Comparison of ENCODE assay signal across 23 cellular contexts in genomic region chr5:32460702-32461101, GRCh38. TPM values are rescaled to one million over a fixed set of nuclear protein-coding genes. Genes with fewer than 3 reads are reported as not detected.
DNase-seq lines count a peak whose midpoint lies in the region; ATAC-seq lines count a peak whose summit lies in the region.
"Had no signal": no experiment of that assay in that cellular context is flagged by ENCODE, and none has a peak within 500 bp of the region (broad histone marks: within the 10 kb centered on the region; RNA-seq: fewer than 3 reads in every experiment).

No MANE protein-coding gene starts in this region.

- intact Hi-C loops in activated T-helper 2 cell treated with anti-CD3 and anti-CD28 coated beads, Interferon-gamma antibody, Interleukin-2, Interleukin-4, amounts not matched to agents 10 μg/mL and 5 μg/mL and 100 μg/mL, durations not matched to agents 14 hours and 24 hours and 36 hours (cut with micrococcal nuclease): no loop called here
- intact Hi-C loops in left cardiac atrium (cut with DNase I): no loop called here

- H3K9me3 Mint-ChIP-seq in activated naive CD8-positive, alpha-beta T cell treated with anti-CD3 and anti-CD28 coated beads, Interleukin-2, amount 50 U/mL, for 24 hours: no peaks in the 10 kb centered on the region
- H3K9me3 Mint-ChIP-seq in activated naive CD8-positive, alpha-beta T cell treated with anti-CD3 and anti-CD28 coated beads for 36 hours: no peaks in the 10 kb centered on the region
- H3K9me3 Mint-ChIP-seq in activated T-helper 2 cell treated with anti-CD3 and anti-CD28 coated beads, Interferon-gamma antibody, Interleukin-2, Interleukin-4, amounts not matched to agents 10 μg/mL and 5 μg/mL and 100 μg/mL, durations not matched to agents 14 hours and 24 hours and 36 hours: no peaks in the 10 kb centered on the region
- H3K9me3 Mint-ChIP-seq: CD4-positive, alpha-beta memory T cell; CD8-positive, alpha-beta memory T cell had no signal

- peak overlapping the region; percentile 3 for H3K27ac Mint-ChIP-seq in activated naive CD8-positive, alpha-beta T cell treated with anti-CD3 and anti-CD28 coated beads, Interleukin-2, amount 50 U/mL, for 24 hours
- H3K27ac Mint-ChIP-seq in activated naive CD8-positive, alpha-beta T cell treated with anti-CD3 and anti-CD28 coated beads for 36 hours: no peak overlapping the region
- H3K27ac Mint-ChIP-seq in activated T-helper 2 cell treated with anti-CD3 and anti-CD28 coated beads, Interferon-gamma antibody, Interleukin-2, Interleukin-4, amounts not matched to agents 10 μg/mL and 5 μg/mL and 100 μg/mL, durations not matched to agents 14 hours and 24 hours and 36 hours: peak overlapping the region; percentile 43
- H3K27ac Mint-ChIP-seq: CD4-positive, alpha-beta memory T cell; CD4-positive, CD25-positive, alpha-beta regulatory T cell had no signal

- no peak for DNase-seq in activated naive CD8-positive, alpha-beta T cell treated with anti-CD3 and anti-CD28 coated beads, Interleukin-2, amount 50 U/mL, for 24 hours
- no peak for DNase-seq in activated naive CD8-positive, alpha-beta T cell treated with anti-CD3 and anti-CD28 coated beads for 36 hours
- DNase-seq in activated T-helper 2 cell treated with anti-CD3 and anti-CD28 coated beads, Interferon-gamma antibody, Interleukin-2, Interleukin-4, amounts not matched to agents 10 μg/mL and 5 μg/mL and 100 μg/mL, durations not matched to agents 14 hours and 24 hours and 36 hours (ENCODE audit: low spot score): no peak
- DNase-seq in islet precursor cell (peak; percentile 13), left cardiac atrium (no peak)
- DNase-seq: 8988T; ACHN; BE2C; C1 segment of cervical spinal cord; CD4-positive, alpha-beta memory T cell; CD4-positive, CD25-positive, alpha-beta regulatory T cell; CD8-positive, alpha-beta memory T cell; COR-L47; DMS 273 treated with DMSO at 0.1 percent for 48 hours; DMS153; DMS53; DMS79; DND-41; EL; GDM1 had no signal

- H3K27me3 Mint-ChIP-seq in activated naive CD8-positive, alpha-beta T cell treated with anti-CD3 and anti-CD28 coated beads, Interleukin-2, amount 50 U/mL, for 24 hours: peaks cover 3% of the 10 kb centered on the region
- H3K27me3 Mint-ChIP-seq in activated naive CD8-positive, alpha-beta T cell treated with anti-CD3 and anti-CD28 coated beads for 36 hours: no peaks in the 10 kb centered on the region
- peaks cover 1% of the 10 kb centered on the region for H3K27me3 Mint-ChIP-seq in activated T-helper 2 cell treated with anti-CD3 and anti-CD28 coated beads, Interferon-gamma antibody, Interleukin-2, Interleukin-4, amounts not matched to agents 10 μg/mL and 5 μg/mL and 100 μg/mL, durations not matched to agents 14 hours and 24 hours and 36 hours (ENCODE audit: low read depth)
- H3K27me3 Mint-ChIP-seq: CD4-positive, alpha-beta memory T cell; CD8-positive, alpha-beta memory T cell had no signal

- ATAC-seq in activated naive CD8-positive, alpha-beta T cell treated with anti-CD3 and anti-CD28 coated beads, Interleukin-2, amount 50 U/mL, for 24 hours: no peak
- ATAC-seq in left cardiac atrium (no peak), GM18858 (IDR thresholded peaks at IDR 0.05; ENCODE audit: unreplicated experiment) (no peak)
- ATAC-seq: GM12878 had no signal

- H3K4me3 Mint-ChIP-seq in activated naive CD8-positive, alpha-beta T cell treated with anti-CD3 and anti-CD28 coated beads, Interleukin-2, amount 50 U/mL, for 24 hours: no peak overlapping the region
- no peak overlapping the region for H3K4me3 Mint-ChIP-seq in activated naive CD8-positive, alpha-beta T cell treated with anti-CD3 and anti-CD28 coated beads for 36 hours
- no peak overlapping the region for H3K4me3 Mint-ChIP-seq in activated T-helper 2 cell treated with anti-CD3 and anti-CD28 coated beads, Interferon-gamma antibody, Interleukin-2, Interleukin-4, amounts not matched to agents 10 μg/mL and 5 μg/mL and 100 μg/mL, durations not matched to agents 14 hours and 24 hours and 36 hours (ENCODE audit: low read depth)
- H3K4me3 Mint-ChIP-seq: CD14-positive monocyte; CD4-positive, alpha-beta memory T cell; CD4-positive, CD25-positive, alpha-beta regulatory T cell; CD8-positive, alpha-beta memory T cell had no signal

- no peaks in the 10 kb centered on the region for H3K36me3 Mint-ChIP-seq in activated naive CD8-positive, alpha-beta T cell treated with anti-CD3 and anti-CD28 coated beads, Interleukin-2, amount 50 U/mL, for 24 hours (ENCODE audit: low read depth)
- no peaks in the 10 kb centered on the region for H3K36me3 Mint-ChIP-seq in activated naive CD8-positive, alpha-beta T cell treated with anti-CD3 and anti-CD28 coated beads for 36 hours
- no peaks in the 10 kb centered on the region for H3K36me3 Mint-ChIP-seq in activated T-helper 2 cell treated with anti-CD3 and anti-CD28 coated beads, Interferon-gamma antibody, Interleukin-2, Interleukin-4, amounts not matched to agents 10 μg/mL and 5 μg/mL and 100 μg/mL, durations not matched to agents 14 hours and 24 hours and 36 hours (ENCODE audit: low read depth)
- H3K36me3 Mint-ChIP-seq: CD14-positive monocyte; CD4-positive, alpha-beta memory T cell; CD4-positive, CD25-positive, alpha-beta regulatory T cell; CD8-positive, alpha-beta memory T cell had no signal

- peaks cover 24% of the 10 kb centered on the region for H3K4me1 Mint-ChIP-seq in activated naive CD8-positive, alpha-beta T cell treated with anti-CD3 and anti-CD28 coated beads, Interleukin-2, amount 50 U/mL, for 24 hours
- H3K4me1 Mint-ChIP-seq in activated naive CD8-positive, alpha-beta T cell treated with anti-CD3 and anti-CD28 coated beads for 36 hours: peaks cover 9% of the 10 kb centered on the region
- peaks cover 18% of the 10 kb centered on the region for H3K4me1 Mint-ChIP-seq in activated T-helper 2 cell treated with anti-CD3 and anti-CD28 coated beads, Interferon-gamma antibody, Interleukin-2, Interleukin-4, amounts not matched to agents 10 μg/mL and 5 μg/mL and 100 μg/mL, durations not matched to agents 14 hours and 24 hours and 36 hours (ENCODE audit: low read depth)
- H3K4me1 Mint-ChIP-seq: CD14-positive monocyte; CD8-positive, alpha-beta memory T cell had no signal

RNA-seq across cellular contexts. Expression of gene ZFR, which starts 16.2 kb away (rescaled TPM):
- total RNA-seq in activated naive CD8-positive, alpha-beta T cell treated with anti-CD3 and anti-CD28 coated beads for 36 hours: 10 to 100 TPM; 66.1 to 69.4 TPM
- 68.6 and 69.2 TPM in 2 replicates for total RNA-seq in activated T-helper 2 cell treated with anti-CD3 and anti-CD28 coated beads, Interferon-gamma antibody, Interleukin-2, Interleukin-4, amounts not matched to agents 10 μg/mL and 5 μg/mL and 100 μg/mL, durations not matched to agents 14 hours and 24 hours and 36 hours
- total RNA-seq in left cardiac atrium: 10 to 100 TPM; 47.9 to 56.5 TPM
